ENCODE assay signal across 16 cellular contexts in the genomic region with DNA sequence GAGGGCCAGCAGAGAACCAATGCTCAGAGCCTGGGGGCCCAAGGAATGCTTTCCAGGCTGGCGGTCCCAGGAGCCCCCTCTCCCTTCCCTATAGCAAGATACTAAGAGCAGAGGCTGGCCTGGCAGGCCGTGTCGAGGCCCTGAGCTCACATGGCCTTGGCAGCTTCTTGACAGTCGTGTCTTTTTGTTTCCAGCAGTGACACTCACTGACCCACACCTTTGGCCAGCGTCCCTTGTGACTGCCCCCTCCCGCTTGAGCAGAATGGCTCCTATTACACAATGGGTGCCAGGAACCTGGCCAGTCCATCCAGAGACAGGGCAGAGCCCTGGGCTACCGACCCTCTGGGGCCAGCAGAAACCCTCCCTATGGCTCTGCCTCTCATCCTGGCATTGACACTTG. TPM values are rescaled to one million over a fixed set of nuclear protein-coding genes. Genes with fewer than 3 reads are reported as not detected.
DNase-seq lines count a peak whose midpoint lies in the region; ATAC-seq, FAIRE-seq and TF ChIP-seq lines count a peak whose summit lies in the region.
"Had no signal": no experiment of that assay in that cellular context is flagged by ENCODE, and none has a peak within 500 bp of the region (broad histone marks: within the 10 kb centered on the region; RNA-seq: fewer than 3 reads in every experiment).

No MANE protein-coding gene starts in this region.

- WGBS in HepG2 (ENCODE audit: low lambda C conversion rate), result 0% methylated on average over 6 of the region's 7 CpGs
- 29 to 46% (median 40%) methylated on average over 7 of the region's 7 CpGs for WGBS in psoas muscle, 3 donors

- H3K27ac Mint-ChIP-seq in IgD-negative memory B cell (peak overlapping the region in 2 of 3 donors; percentile 26 to 75), chondrocyte (ENCODE audit: unreplicated experiment) (no peak overlapping the region)
- H3K27ac Mint-ChIP-seq: CD4-positive, alpha-beta memory T cell had no signal

- TF ChIP-seq EP300 in HepG2 (IDR thresholded peaks at IDR 0.05; ENCODE audit: low read depth in 2 of 2, low read length in 2 of 2), result no peak
- TF ChIP-seq EP300 in HepG2 (CRISPR knock-in tag; IDR thresholded peaks at IDR 0.05; ENCODE audit: borderline replicate concordance), result no peak

- H2AFZ ChIP-seq in HepG2 (ENCODE audit: low read length), result no peak overlapping the region

- no peaks in the 10 kb centered on the region for H4K20me1 ChIP-seq in HepG2 (ENCODE audit: insufficient read depth, low read length)

- TF ChIP-seq CTCF in chondrocyte (IDR thresholded peaks at IDR 0.05) (no peak), HepG2 (CRISPR knock-in tag; IDR thresholded peaks at IDR 0.05) (no peak; the same call in 1 of the 2 replicates), psoas muscle (IDR thresholded peaks at IDR 0.05) (no peak)

- ATAC-seq in HepG2 (peak; percentile 18; the same call in 1 of the 3 replicates), psoas muscle (peak; percentile 49 to 81 (median 64)), HG02852 (IDR thresholded peaks at IDR 0.05; ENCODE audit: unreplicated experiment) (no peak)

- FAIRE-seq in HepG2 (lab: Jason Lieb, UNC), result no peak

- intact Hi-C loops in HepG2 (cut with micrococcal nuclease; ENCODE audit: unreplicated experiment) (no loop called here), psoas muscle (cut with DNase I) (no loop called here)

- peaks cover 10% of the 10 kb centered on the region for H3K4me1 ChIP-seq in HepG2 (ENCODE audit: insufficient read depth, low read length)
- peaks cover 22% of the 10 kb centered on the region for H3K4me1 ChIP-seq in psoas muscle

- H3K4me3 ChIP-seq in HepG2 (replicated peaks in 1 of 3; ENCODE audit: insufficient read depth in 1 of 3, low read depth in 2 of 3, low read length in 3 of 3), result no peak overlapping the region
- H3K4me3 ChIP-seq in psoas muscle, result no peak overlapping the region

- DNase-seq in chondrocyte (ENCODE audit: low spot score) (peak; percentile 79), HepG2 (ENCODE audit: low spot score) (no peak), psoas muscle (no peak), RPMI8226 (no peak)
- DNase-seq in activated T-cell treated with anti-CD3 and anti-CD28 coated beads, Interleukin-2, amount 50 U/mL, for 48 hours, result no peak
- DNase-seq: BE2C, Calu3, DMS79, H9, KG1, NCI-H1436 treated with DMSO at 0.1 percent for 48 hours, NCI-H2081, NCI-H774 had no signal

- no peak overlapping the region for H3K4me2 ChIP-seq in HepG2 (ENCODE audit: low read depth, low read length)

- H3K9me3 ChIP-seq in HepG2 (ENCODE audit: low read length) (no peaks in the 10 kb centered on the region), psoas muscle (no peaks in the 10 kb centered on the region)
- H3K9me3 ChIP-seq: BE2C had no signal

- H3K27ac ChIP-seq in HepG2 (ENCODE audit: extremely low read length, insufficient read depth, low read length), result no peak overlapping the region
- no peak overlapping the region for H3K27ac ChIP-seq in psoas muscle

- CTCF ChIA-PET in HepG2 (lab: Yijun Ruan, JAX; ENCODE audit: low intra/inter-chr PET ratio, low total read pairs), result no interaction called here

- no peak for TF ChIP-seq POLR2A in HepG2 (IDR thresholded peaks at IDR 0.05; ENCODE audit: insufficient read depth in 1 of 2, low read depth in 2 of 2, low read length in 2 of 2)

- H3K27me3 Mint-ChIP-seq in IgD-negative memory B cell, result peaks cover 35% of the 10 kb centered on the region
- peaks cover 2% of the 10 kb centered on the region for H3K27me3 Mint-ChIP-seq in chondrocyte (ENCODE audit: low read depth)

- in situ Hi-C loops in HepG2 (cut with HindIII; ENCODE audit: extremely low pct_ligation_motif_present, low pct_unique_long_range_greater_than_20kb), result loop anchor here (25.0 kb wide), 1 partner anchor 197 kb away; no protein-coding TSS in a partner anchor

- H3K36me3 Mint-ChIP-seq in IgD-negative memory B cell (no peaks in the 10 kb centered on the region), chondrocyte (ENCODE audit: low read depth) (peaks cover 4% of the 10 kb centered on the region)
- H3K36me3 Mint-ChIP-seq: CD4-positive, alpha-beta memory T cell had no signal

- H3K4me1 Mint-ChIP-seq in IgD-negative memory B cell (peaks cover 2 to 8% (median 6%) of the 10 kb centered on the region in 3 donors), chondrocyte (ENCODE audit: low read depth) (peaks cover 19% of the 10 kb centered on the region)

- no peaks in the 10 kb centered on the region for H3K79me2 ChIP-seq in HepG2 (ENCODE audit: insufficient read depth, low read length)

- H3K9ac ChIP-seq in HepG2 (ENCODE audit: insufficient read depth, low read depth, low read length), result no peak overlapping the region

- no TSS peak for BruUV-seq in HepG2 (replicated peaks; lab: Mats Ljungman, UMichigan)

- no peak for TF ChIP-seq RAD21 in HepG2 (CRISPR knock-in tag; IDR thresholded peaks at IDR 0.05)

- H3K9me3 Mint-ChIP-seq in IgD-negative memory B cell (peaks cover 0 to 4% (median 4%) of the 10 kb centered on the region in 3 donors), chondrocyte (ENCODE audit: low read depth) (peaks cover 5% of the 10 kb centered on the region)

- peaks cover 0 to 12% of the 10 kb centered on the region in 2 experiments; a peak in 3 of 5 replicates for H3K27me3 ChIP-seq in HepG2 (ENCODE audit: control insufficient read depth in 1 of 2, insufficient read depth in 2 of 2, low read length in 2 of 2)
- peaks cover 0 to 59% (median 15%) of the 10 kb centered on the region in 3 donors for H3K27me3 ChIP-seq in psoas muscle (ENCODE audit: insufficient read depth in 3 of 3, low read length in 2 of 3)
- H3K27me3 ChIP-seq: BE2C had no signal

- POLR2A ChIA-PET in HepG2 (lab: Yijun Ruan, JAX), result no interaction called here

- peak overlapping the region in 2 of 4 donors; percentile 59 to 60 for H3K4me3 Mint-ChIP-seq in IgD-negative memory B cell
- H3K4me3 Mint-ChIP-seq in chondrocyte (ENCODE audit: unreplicated experiment), result no peak overlapping the region
- H3K4me3 Mint-ChIP-seq: CD4-positive, alpha-beta memory T cell; H9 had no signal

- H3K36me3 ChIP-seq in HepG2 (replicated peaks in 1 of 2; ENCODE audit: control insufficient read depth in 1 of 2, insufficient read depth in 2 of 2, low read length in 2 of 2), result no peaks in the 10 kb centered on the region
- H3K36me3 ChIP-seq in psoas muscle (ENCODE audit: insufficient read depth in 1 of 2, low read depth in 1 of 2), result no peaks in the 10 kb centered on the region
- H3K36me3 ChIP-seq: BE2C had no signal

RNA-seq across cellular contexts. Expression of gene CCND1, which starts 6.4 kb away (rescaled TPM):
- polyA plus RNA-seq in IgD-negative memory B cell, result 9.6 TPM
- 129 to 300 TPM (median 130 TPM) in 3 replicates for total RNA-seq in chondrocyte
- 107 and 117 TPM in 2 replicates for total RNA-seq in HepG2 (2016; rRNA removed; fragmentation: Illumina TruSeq; extraction: Trizol)
- 18.0 and 19.0 TPM in 2 replicates for total RNA-seq in HepG2 (2016; cell fraction: cytosol; rRNA removed; fragmentation: Illumina TruSeq; extraction: Trizol; ENCODE audit: low read depth)
- 91.6 and 108 TPM in 2 replicates for total RNA-seq in HepG2 (2016; cell fraction: insoluble cytoplasmic fraction; rRNA removed; fragmentation: Illumina TruSeq; extraction: Trizol)
- 58.9 and 60.9 TPM in 2 replicates for total RNA-seq in HepG2 (2016; cell fraction: membrane; rRNA removed; fragmentation: Illumina TruSeq; extraction: Trizol)
- total RNA-seq in HepG2 (2016; cell fraction: nucleus; rRNA removed; fragmentation: Illumina TruSeq; extraction: Trizol), result 68.6 and 72.9 TPM in 2 replicates
- 126 and 136 TPM in 2 replicates for polyA plus RNA-seq in HepG2 (2011; rRNA removed)
- 73.2 and 112 TPM in 2 replicates for polyA plus RNA-seq in HepG2 (2011; cell fraction: cytosol; rRNA removed)
- polyA plus RNA-seq in HepG2 (2011; cell fraction: nucleus; rRNA removed), result 161 and 292 TPM in 2 replicates
- 60.9 and 65.2 TPM in 2 replicates for polyA plus RNA-seq in HepG2 (2012)
- 10.4 and 11.6 TPM in 2 replicates for polyA plus RNA-seq in HepG2 (2016; cell fraction: cytosol; fragmentation: Illumina TruSeq; extraction: Trizol; ENCODE audit: low read depth)
- 75.4 and 106 TPM in 2 replicates for polyA plus RNA-seq in HepG2 (2016; cell fraction: insoluble cytoplasmic fraction; fragmentation: Illumina TruSeq; extraction: Trizol; ENCODE audit: low read depth)
- polyA plus RNA-seq in HepG2 (2016; cell fraction: membrane; fragmentation: Illumina TruSeq; extraction: Trizol; ENCODE audit: low read depth), result 24.6 and 25.9 TPM in 2 replicates
- polyA plus RNA-seq in HepG2 (2016; cell fraction: nucleus; fragmentation: Illumina TruSeq; extraction: Trizol; ENCODE audit: insufficient read depth, low read depth), result 90.1 and 100 TPM in 2 replicates
- polyA minus RNA-seq in HepG2 (2011; rRNA and poly(A)+ RNA removed; ENCODE audit: low replicate concordance), result 30.5 and 379 TPM in 2 replicates
- polyA minus RNA-seq in HepG2 (2011; cell fraction: cytosol; rRNA and poly(A)+ RNA removed), result 191 and 225 TPM in 2 replicates
- 120 and 156 TPM in 2 replicates for polyA minus RNA-seq in HepG2 (2011; cell fraction: nucleus; rRNA and poly(A)+ RNA removed)
- 10 to 100 TPM in 1 of 4 donors, 1 to 10 TPM in 3; 6.5 to 11.3 (median 7.9) TPM for total RNA-seq in psoas muscle
- polyA plus RNA-seq in psoas muscle, result 1 to 10 TPM; 1.8 to 2.2 (median 1.8) TPM

RNA-seq across cellular contexts. Expression of gene LTO1, which starts 40.6 kb away (rescaled TPM):
- 14.0 TPM for polyA plus RNA-seq in IgD-negative memory B cell
- 15.5 to 21.9 TPM (median 16.2 TPM) in 3 replicates for total RNA-seq in chondrocyte
- 11.3 and 15.0 TPM in 2 replicates for total RNA-seq in HepG2 (2016; rRNA removed; fragmentation: Illumina TruSeq; extraction: Trizol)
- 9.2 and 10.5 TPM in 2 replicates for total RNA-seq in HepG2 (2016; cell fraction: cytosol; rRNA removed; fragmentation: Illumina TruSeq; extraction: Trizol; ENCODE audit: low read depth)
- 9.0 and 17.0 TPM in 2 replicates for total RNA-seq in HepG2 (2016; cell fraction: insoluble cytoplasmic fraction; rRNA removed; fragmentation: Illumina TruSeq; extraction: Trizol)
- total RNA-seq in HepG2 (2016; cell fraction: membrane; rRNA removed; fragmentation: Illumina TruSeq; extraction: Trizol), result 11.5 and 13.4 TPM in 2 replicates
- total RNA-seq in HepG2 (2016; cell fraction: nucleus; rRNA removed; fragmentation: Illumina TruSeq; extraction: Trizol), result 17.6 and 20.5 TPM in 2 replicates
- polyA plus RNA-seq in HepG2 (2011; rRNA removed), result 11.8 and 13.8 TPM in 2 replicates
- 9.3 TPM in 2 replicates for polyA plus RNA-seq in HepG2 (2011; cell fraction: cytosol; rRNA removed)
- polyA plus RNA-seq in HepG2 (2011; cell fraction: nucleus; rRNA removed), result 32.0 and 35.0 TPM in 2 replicates
- polyA plus RNA-seq in HepG2 (2012), result 10.6 and 11.8 TPM in 2 replicates
- 5.3 and 6.8 TPM in 2 replicates for polyA plus RNA-seq in HepG2 (2016; cell fraction: cytosol; fragmentation: Illumina TruSeq; extraction: Trizol; ENCODE audit: low read depth)
- 13.9 and 14.6 TPM in 2 replicates for polyA plus RNA-seq in HepG2 (2016; cell fraction: insoluble cytoplasmic fraction; fragmentation: Illumina TruSeq; extraction: Trizol; ENCODE audit: low read depth)
- polyA plus RNA-seq in HepG2 (2016; cell fraction: membrane; fragmentation: Illumina TruSeq; extraction: Trizol; ENCODE audit: low read depth), result 9.0 and 9.4 TPM in 2 replicates
- polyA plus RNA-seq in HepG2 (2016; cell fraction: nucleus; fragmentation: Illumina TruSeq; extraction: Trizol; ENCODE audit: insufficient read depth, low read depth), result 40.5 and 43.2 TPM in 2 replicates
- 17.9 and 33.2 TPM in 2 replicates for polyA minus RNA-seq in HepG2 (2011; rRNA and poly(A)+ RNA removed; ENCODE audit: low replicate concordance)
- polyA minus RNA-seq in HepG2 (2011; cell fraction: cytosol; rRNA and poly(A)+ RNA removed), result 4.6 TPM in 2 replicates
- 22.3 and 29.4 TPM in 2 replicates for polyA minus RNA-seq in HepG2 (2011; cell fraction: nucleus; rRNA and poly(A)+ RNA removed)
- total RNA-seq in psoas muscle, result 10 to 100 TPM in 1 of 4 donors, 1 to 10 TPM in 3; 8.5 to 15.5 (median 8.7) TPM
- polyA plus RNA-seq in psoas muscle, result 10 to 100 TPM in 2 of 3 donors, 1 to 10 TPM in 1; 9.2 to 28.1 (median 21.0) TPM
